Comparison of ENCODE assay signal across 19 cellular contexts in genomic region chr6:83155794-83156193, GRCh38. TPM values are rescaled to one million over a fixed set of nuclear protein-coding genes. Genes with fewer than 3 reads are reported as not detected.
DNase-seq lines count a peak whose midpoint lies in the region; ATAC-seq and TF ChIP-seq lines count a peak whose summit lies in the region.
"Had no signal": no experiment of that assay in that cellular context is flagged by ENCODE, and none has a peak within 500 bp of the region (broad histone marks: within the 10 kb centered on the region; RNA-seq: fewer than 3 reads in every experiment).

No MANE protein-coding gene starts in this region.

- no peaks in the 10 kb centered on the region for H3K4me1 ChIP-seq in H9 (ENCODE audit: insufficient read depth, low read length)
- H3K4me1 ChIP-seq in heart left ventricle = peaks cover 0 to 23% (median 3%) of the 10 kb centered on the region in 12 donors

- H3K27ac Mint-ChIP-seq in H9 (peak overlapping the region in 2 of 3 experiments; percentile 14 to 41; a peak in 1 of 7 replicates), T-helper 17 cell (peak overlapping the region; percentile 27), neural crest cell (ENCODE audit: unreplicated experiment) (peak overlapping the region; percentile 92)

- no peak overlapping the region for H2BK120ac ChIP-seq in H9 (ENCODE audit: low read depth, low read length, poor library complexity, severe bottlenecking)

- no peak overlapping the region for H2BK15ac ChIP-seq in H9 (ENCODE audit: low read depth, low read length)

- no peak overlapping the region for H4K8ac ChIP-seq in H9 (replicated peaks; ENCODE audit: insufficient read length, low read depth, low read length)

- intact Hi-C loops in heart left ventricle (cut with DNase I) = no loop called here

- peaks cover 0 to 100% (median 94%) of the 10 kb centered on the region in 9 donors for H3K36me3 ChIP-seq in heart left ventricle

- no peak overlapping the region for H3K4me2 ChIP-seq in H9 (ENCODE audit: insufficient read depth, insufficient read length, low read length)
- H3K4me2 ChIP-seq: SK-N-SH had no signal

- no peak overlapping the region for H3T11ph ChIP-seq in H9 (ENCODE audit: low read length)

- no peak overlapping the region for H3K9ac ChIP-seq in H9 (ENCODE audit: extremely low read depth, insufficient read length, low read length)
- H3K9ac ChIP-seq: SK-N-SH had no signal

- no peaks in the 10 kb centered on the region for H3K23me2 ChIP-seq in H9 (ENCODE audit: insufficient read length, low read depth, low read length, poor library complexity, severe bottlenecking)

- H3K27me3 Mint-ChIP-seq in H9 (ENCODE audit: low read depth) = no peaks in the 10 kb centered on the region
- no peaks in the 10 kb centered on the region for H3K27me3 Mint-ChIP-seq in T-helper 17 cell
- H3K27me3 Mint-ChIP-seq in neural crest cell (ENCODE audit: low read depth) = no peaks in the 10 kb centered on the region
- H3K27me3 Mint-ChIP-seq: CD4-positive, CD25-positive, alpha-beta regulatory T cell had no signal

- H3K56ac ChIP-seq in H9 (ENCODE audit: insufficient read length, low read depth, low read length) = no peak overlapping the region

- no peak overlapping the region for H2BK12ac ChIP-seq in H9 (ENCODE audit: insufficient read length, low read depth, low read length)

- TF ChIP-seq POLR2A in heart left ventricle (IDR thresholded peaks at IDR 0.05) = no peak

- TF ChIP-seq CTCF in H9 (conservative IDR thresholded peaks at IDR 0.05) (no peak), heart left ventricle (IDR thresholded peaks at IDR 0.05) (no peak), neural crest cell (conservative IDR thresholded peaks at IDR 0.05) (no peak)

- H3K18ac ChIP-seq in H9 (ENCODE audit: insufficient read length, low read depth, low read length) = no peak overlapping the region

- DNase-seq in H9 (no peak), T-helper 17 cell (no peak), heart left ventricle (no peak), neural crest cell (ENCODE audit: low read depth, low spot score) (no peak), SK-N-DZ (ENCODE audit: low spot score) (no peak), mesenteric fat pad (ENCODE audit: low spot score) (no peak)
- DNase-seq: CD4-positive, CD25-positive, alpha-beta regulatory T cell; NCI-H1092; NCI-H1436; NCI-H1930; NCI-H2107; NCI-H446; NCI-H524 treated with DMSO at 0.1 percent for 48 hours; NCI-H774; SIG-M5; SK-N-SH had no signal

- H4K91ac ChIP-seq in H9 (ENCODE audit: insufficient read length, low read depth, low read length) = no peak overlapping the region

- H3K4me3 Mint-ChIP-seq in H9 (no peak overlapping the region), T-helper 17 cell (no peak overlapping the region), neural crest cell (no peak overlapping the region)
- H3K4me3 Mint-ChIP-seq: CD4-positive, CD25-positive, alpha-beta regulatory T cell had no signal

- no peaks in the 10 kb centered on the region; the same call in 1 of the 2 replicates for H3K27me3 ChIP-seq in H9 (ENCODE audit: insufficient read depth, low read length)
- no peaks in the 10 kb centered on the region for H3K27me3 ChIP-seq in heart left ventricle

- H3K4me1 Mint-ChIP-seq in H9 = no peaks in the 10 kb centered on the region
- H3K4me1 Mint-ChIP-seq in T-helper 17 cell = no peaks in the 10 kb centered on the region
- H3K4me1 Mint-ChIP-seq in neural crest cell = peaks cover 8% of the 10 kb centered on the region

- H2BK20ac ChIP-seq in H9 (ENCODE audit: low read depth, low read length, poor library complexity, severe bottlenecking) = no peak overlapping the region

- H3K79me2 ChIP-seq in H9 (ENCODE audit: insufficient read depth, low read length) = no peaks in the 10 kb centered on the region

- no peak overlapping the region for H3K27ac ChIP-seq in H9 (ENCODE audit: insufficient read length, low read depth, low read length)
- H3K27ac ChIP-seq in heart left ventricle = peak overlapping the region in 6 of 12 donors; percentile 10 to 24 (median 21)
- H3K27ac ChIP-seq: RWPE1 had no signal

- H3K4me3 ChIP-seq in heart left ventricle = no peak overlapping the region

- ATAC-seq in T-helper 17 cell (no peak), heart left ventricle (peak; percentile 61 to 70 (median 66)), GM18498 (IDR thresholded peaks at IDR 0.05; ENCODE audit: unreplicated experiment) (no peak)
- ATAC-seq: Panc1 had no signal

- H2BK5ac ChIP-seq in H9 (ENCODE audit: insufficient read length, low read length) = no peak overlapping the region

- no peak overlapping the region for H2AFZ ChIP-seq in H9 (ENCODE audit: low read length)

- no peak overlapping the region for H3K4ac ChIP-seq in H9 (ENCODE audit: low read depth, low read length)

- no peak overlapping the region for H3K23ac ChIP-seq in H9 (ENCODE audit: insufficient read length, low read depth, low read length)

- H3K14ac ChIP-seq in H9 (ENCODE audit: insufficient read depth, low read length) = no peak overlapping the region

- H3K9me3 ChIP-seq in H9 (ENCODE audit: control insufficient read depth, low read depth, low read length) (no peaks in the 10 kb centered on the region), T-helper 17 cell (ENCODE audit: control insufficient read depth, low read length, poor library complexity, severe bottlenecking) (no peaks in the 10 kb centered on the region), heart left ventricle (no peaks in the 10 kb centered on the region)
- H3K9me3 ChIP-seq: SK-N-SH had no signal

- H2AK5ac ChIP-seq in H9 (ENCODE audit: insufficient read length, low read length) = no peak overlapping the region

- H3K79me1 ChIP-seq in H9 (ENCODE audit: insufficient read depth, low read depth, low read length, poor library complexity, severe bottlenecking) = no peaks in the 10 kb centered on the region

- no peaks in the 10 kb centered on the region for H4K20me1 ChIP-seq in H9 (ENCODE audit: control insufficient read depth, insufficient read depth, insufficient read length)

- no peak overlapping the region for H4K5ac ChIP-seq in H9 (ENCODE audit: insufficient read length, low read depth, low read length)

- H3K9me3 Mint-ChIP-seq in H9 (no peaks in the 10 kb centered on the region), neural crest cell (no peaks in the 10 kb centered on the region)
- H3K9me3 Mint-ChIP-seq: CD4-positive, CD25-positive, alpha-beta regulatory T cell had no signal

- peaks cover 4 to 46% (median 22%) of the 10 kb centered on the region in 3 experiments; a peak in 6 of 7 replicates for H3K36me3 Mint-ChIP-seq in H9 (ENCODE audit: insufficient read depth in 1 of 3, low read depth in 3 of 3)
- H3K36me3 Mint-ChIP-seq in T-helper 17 cell (ENCODE audit: low read depth) = peaks cover 8% of the 10 kb centered on the region
- peaks cover 9% of the 10 kb centered on the region for H3K36me3 Mint-ChIP-seq in neural crest cell (ENCODE audit: low read depth)

- no CpG with 5 or more reads among the region's 2 CpGs for WGBS in H9 (ENCODE audit: extremely low coverage, insufficient read length, low lambda C conversion rate)
- WGBS in heart left ventricle, 4 donors = 39 to 53% (median 42%) methylated on average over 2 of the region's 2 CpGs

RNA-seq across cellular contexts. Expression of gene PGM3, which starts 37.3 kb away (rescaled TPM):
- 65.8 and 69.3 TPM in 2 replicates for total RNA-seq in H9 (2021)
- 10 to 100 TPM; 18.6 TPM for total RNA-seq in T-helper 17 cell
- total RNA-seq in heart left ventricle = 10 to 100 TPM in 7 of 9 donors, 1 to 10 TPM in 2; 7.3 to 25.1 (median 15.8) TPM
- polyA plus RNA-seq in heart left ventricle = 10 to 100 TPM in 1 of 2 donors, 1 to 10 TPM in 1; 3.8 to 18.7 TPM
- 45.8 and 52.4 TPM in 2 replicates for total RNA-seq in neural crest cell
- polyA plus RNA-seq in SK-N-DZ (2014; cell fraction: cytosol; rRNA removed) = 27.0 and 31.6 TPM in 2 replicates
- 36.8 and 49.5 TPM in 2 replicates for polyA plus RNA-seq in SK-N-DZ (2014; cell fraction: nucleus; rRNA removed)
- 146 TPM for total RNA-seq in mesenteric fat pad

RNA-seq across cellular contexts. Expression of gene RWDD2A, which starts 37.4 kb away (rescaled TPM):
- total RNA-seq in H9 (2021) (2.9 and 3.2 TPM in 2 replicates), T-helper 17 cell (1 to 10 TPM; 1.5 to 1.8 TPM), heart left ventricle (1 to 10 TPM; 1.6 to 4.8 (median 3.4) TPM), neural crest cell (4.8 and 5.1 TPM in 2 replicates), mesenteric fat pad (5.7 TPM)
- polyA plus RNA-seq in heart left ventricle = 1 to 10 TPM; 1.3 to 2.2 TPM
- 3.7 and 4.0 TPM in 2 replicates for polyA plus RNA-seq in SK-N-DZ (2014; cell fraction: cytosol; rRNA removed)
- polyA plus RNA-seq in SK-N-DZ (2014; cell fraction: nucleus; rRNA removed) = 8.0 and 9.6 TPM in 2 replicates

Comparison
In these comparisons a context has a peak if more than half of its experiments do, and no peak if none do; other contexts are left out.
1. H3K27ac Mint-ChIP-seq: peak in every context shown above with its lines; median percentile 92 in neural crest cell; 28 in H9; 27 in T-helper 17 cell.
2. ATAC-seq: peak in heart left ventricle (4 of 4); none in T-helper 17 cell (single experiment) and GM18498 (single experiment).